Comparison of ENCODE assay signal across 24 cellular contexts in the genomic region with DNA sequence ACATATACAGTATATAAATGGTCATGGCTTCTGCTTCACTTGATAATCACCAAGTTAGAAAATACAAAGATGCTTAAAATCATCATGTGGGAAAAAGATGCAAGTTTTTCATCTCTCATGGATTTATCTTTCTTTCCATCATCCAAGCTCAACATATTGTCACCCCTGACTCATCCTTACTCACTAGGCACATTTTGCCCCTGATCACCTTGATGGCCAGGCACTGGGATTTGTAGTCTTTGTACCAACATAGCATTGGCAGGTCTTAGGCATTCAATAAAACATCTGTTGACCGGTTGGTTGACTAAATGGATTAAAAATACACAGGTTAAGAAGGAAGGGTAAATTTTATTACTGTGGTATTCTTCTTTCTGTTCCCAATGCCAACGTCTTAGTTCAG. TPM values are rescaled to one million over a fixed set of nuclear protein-coding genes. Genes with fewer than 3 reads are reported as not detected.
DNase-seq lines count a peak whose midpoint lies in the region; ATAC-seq and TF ChIP-seq lines count a peak whose summit lies in the region.
"Had no signal": no experiment of that assay in that cellular context is flagged by ENCODE, and none has a peak within 500 bp of the region (broad histone marks: within the 10 kb centered on the region; RNA-seq: fewer than 3 reads in every experiment).

No MANE protein-coding gene starts in this region.

- no peak overlapping the region for H2BK15ac ChIP-seq in mesendoderm (replicated peaks; ENCODE audit: low read depth)

- ATAC-seq in activated CD4-positive, alpha-beta T cell treated with anti-CD3 and anti-CD28 coated beads for 36 hours, result no peak
- no peak for ATAC-seq in CD8-positive, alpha-beta T cell
- ATAC-seq in T-cell (replicated peaks in 1 of 4), result no peak
- ATAC-seq: pancreas had no signal

- no peaks in the 10 kb centered on the region for H3K9me3 ChIP-seq in CD8-positive, alpha-beta T cell (ENCODE audit: low read length)
- H3K9me3 ChIP-seq: pancreas, SJSA1, tibial nerve had no signal

- no peak overlapping the region for H3K9ac ChIP-seq in mesendoderm (ENCODE audit: low read length)

- CTCF ChIA-PET in activated CD4-positive, alpha-beta T cell treated with anti-CD3 and anti-CD28 coated beads for 36 hours (lab: Charles Lee), result no interaction called here
- CTCF ChIA-PET in CD8-positive, alpha-beta T cell (lab: Charles Lee), result no interaction called here
- CTCF ChIA-PET in T-cell (lab: Charles Lee), result interaction anchor here (0.9 to 1.2 kb wide), 2 partner anchors 14 to 27 kb away, joined by 3 to 4 read pairs; no protein-coding TSS in a partner anchor

- no peak for TF ChIP-seq CTCF in CD8-positive, alpha-beta T cell (IDR thresholded peaks at IDR 0.05)
- TF ChIP-seq CTCF in epithelial cell of esophagus (IDR thresholded peaks at IDR 0.05; ENCODE audit: insufficient read depth, low read depth, low read length, missing control alignments), result no peak

- H2BK120ac ChIP-seq in mesendoderm (ENCODE audit: low read depth, low read length), result no peak overlapping the region

- POLR2A ChIA-PET in activated CD4-positive, alpha-beta T cell treated with anti-CD3 and anti-CD28 coated beads for 36 hours (lab: Charles Lee), result interaction anchor here (0.6 kb wide), 1 partner anchor 519 kb away, joined by 4 read pairs; no protein-coding TSS in a partner anchor
- POLR2A ChIA-PET in CD8-positive, alpha-beta T cell (lab: Charles Lee), result interaction anchor here (0.9 kb wide), 1 partner anchor 28 kb away, joined by 4 read pairs; the partner anchor contains the start of gene KLHDC2
- POLR2A ChIA-PET in T-cell (lab: Charles Lee), result interaction anchor here (0.6 kb wide), 2 partner anchors 209 to 211 kb away, joined by 3 read pairs; no protein-coding TSS in a partner anchor

- no peak overlapping the region for H2BK5ac ChIP-seq in mesendoderm (ENCODE audit: low read length)

- intact Hi-C loops in activated CD4-positive, alpha-beta T cell treated with anti-CD3 and anti-CD28 coated beads for 36 hours (cut with DNase I, micrococcal nuclease), result no loop called here
- intact Hi-C loops in CD8-positive, alpha-beta T cell (cut with DNase I, micrococcal nuclease), result no loop called here

- H3K4ac ChIP-seq in mesendoderm (ENCODE audit: low read depth, low read length), result no peak overlapping the region

- no peak overlapping the region for H3K4me3 ChIP-seq in CD8-positive, alpha-beta T cell (ENCODE audit: low read depth, low read length)
- H3K4me3 ChIP-seq in epithelial cell of esophagus (ENCODE audit: low read length), result no peak overlapping the region
- H3K4me3 ChIP-seq in mesendoderm (ENCODE audit: low read length), result no peak overlapping the region
- H3K4me3 ChIP-seq: pancreas, SJSA1, tibial nerve had no signal

- H3K9me3 Mint-ChIP-seq in activated CD4-positive, alpha-beta T cell treated with anti-CD3 and anti-CD28 coated beads for 36 hours (ENCODE audit: low read depth), result no peaks in the 10 kb centered on the region
- no peaks in the 10 kb centered on the region for H3K9me3 Mint-ChIP-seq in CD8-positive, alpha-beta T cell
- no peaks in the 10 kb centered on the region for H3K9me3 Mint-ChIP-seq in T-cell
- H3K9me3 Mint-ChIP-seq: activated T-helper 1 cell treated with anti-CD3 and anti-CD28 coated beads, Interleukin-12 subunit alpha, Interleukin-12 subunit beta, Interleukin-2, Interleukin-4 antibody, amounts not matched to agents 30 ng/mL and 10 ng/mL and 1 ng/mL, durations not matched to agents 14 hours and 24 hours and 36 hours; IgD-negative memory B cell; neural crest cell had no signal

- no peak overlapping the region for H2AK5ac ChIP-seq in mesendoderm (ENCODE audit: low read length)

- H3K79me2 ChIP-seq in mesendoderm (ENCODE audit: control insufficient read depth, insufficient read depth, low read length), result no peaks in the 10 kb centered on the region

- H3K36me3 ChIP-seq in CD8-positive, alpha-beta T cell (ENCODE audit: insufficient read depth, low read length), result peaks cover 33% of the 10 kb centered on the region
- peaks cover 6% of the 10 kb centered on the region for H3K36me3 ChIP-seq in mesendoderm (ENCODE audit: control insufficient read depth, insufficient read depth, low read length)

- H3K4me3 Mint-ChIP-seq in activated CD4-positive, alpha-beta T cell treated with anti-CD3 and anti-CD28 coated beads for 36 hours, result no peak overlapping the region
- H3K4me3 Mint-ChIP-seq in CD8-positive, alpha-beta T cell, result no peak overlapping the region
- H3K4me3 Mint-ChIP-seq in T-cell, result no peak overlapping the region
- H3K4me3 Mint-ChIP-seq: activated T-helper 1 cell treated with anti-CD3 and anti-CD28 coated beads, Interleukin-12 subunit alpha, Interleukin-12 subunit beta, Interleukin-2, Interleukin-4 antibody, amounts not matched to agents 30 ng/mL and 10 ng/mL and 1 ng/mL, durations not matched to agents 14 hours and 24 hours and 36 hours; IgD-negative memory B cell; neural crest cell had no signal

- no peak overlapping the region for H3K4me2 ChIP-seq in mesendoderm (ENCODE audit: low read length)

- peak overlapping the region; percentile 24 for H3K27ac Mint-ChIP-seq in activated CD4-positive, alpha-beta T cell treated with anti-CD3 and anti-CD28 coated beads for 36 hours
- H3K27ac Mint-ChIP-seq in CD8-positive, alpha-beta T cell, result peak overlapping the region; percentile 13
- peak overlapping the region; percentile 8 to 47 for H3K27ac Mint-ChIP-seq in T-cell
- H3K27ac Mint-ChIP-seq: activated T-helper 1 cell treated with anti-CD3 and anti-CD28 coated beads, Interleukin-12 subunit alpha, Interleukin-12 subunit beta, Interleukin-2, Interleukin-4 antibody, amounts not matched to agents 30 ng/mL and 10 ng/mL and 1 ng/mL, durations not matched to agents 14 hours and 24 hours and 36 hours had no signal

- H4K5ac ChIP-seq in mesendoderm (ENCODE audit: low read length), result no peak overlapping the region

- peaks cover 1% of the 10 kb centered on the region for H3K79me1 ChIP-seq in mesendoderm (ENCODE audit: low read length)

- H3K36me3 Mint-ChIP-seq in activated CD4-positive, alpha-beta T cell treated with anti-CD3 and anti-CD28 coated beads for 36 hours (ENCODE audit: low read depth), result peaks cover 43% of the 10 kb centered on the region
- H3K36me3 Mint-ChIP-seq in CD8-positive, alpha-beta T cell, result peaks cover 89% of the 10 kb centered on the region
- peaks cover 47% of the 10 kb centered on the region for H3K36me3 Mint-ChIP-seq in T-cell

- WGBS in mesendoderm (ENCODE audit: extremely low coverage, insufficient coverage, low lambda C conversion rate), result no CpG with 5 or more reads among the region's 2 CpGs

- no peak overlapping the region for H3K18ac ChIP-seq in mesendoderm (ENCODE audit: low read length)

- H4K8ac ChIP-seq in mesendoderm (ENCODE audit: low read depth, low read length), result no peak overlapping the region

- H3K27ac ChIP-seq in CD8-positive, alpha-beta T cell (ENCODE audit: low read depth, low read length), result no peak overlapping the region
- no peak overlapping the region for H3K27ac ChIP-seq in mesendoderm (ENCODE audit: low read depth, low read length)
- H3K27ac ChIP-seq: pancreas, SJSA1, tibial nerve had no signal

- H3K56ac ChIP-seq in mesendoderm (ENCODE audit: low read length), result no peak overlapping the region

- no peaks in the 10 kb centered on the region for H3K27me3 ChIP-seq in CD8-positive, alpha-beta T cell (ENCODE audit: insufficient read depth, low read length)
- H3K27me3 ChIP-seq in mesendoderm (ENCODE audit: insufficient read depth, low read length, poor library complexity), result no peaks in the 10 kb centered on the region
- H3K27me3 ChIP-seq: pancreas, SJSA1, tibial nerve had no signal

- H3K27me3 Mint-ChIP-seq in activated CD4-positive, alpha-beta T cell treated with anti-CD3 and anti-CD28 coated beads for 36 hours, result no peaks in the 10 kb centered on the region
- H3K27me3 Mint-ChIP-seq in CD8-positive, alpha-beta T cell (ENCODE audit: low read depth), result no peaks in the 10 kb centered on the region
- H3K27me3 Mint-ChIP-seq in T-cell, result no peaks in the 10 kb centered on the region
- H3K27me3 Mint-ChIP-seq: IgD-negative memory B cell had no signal

- no peaks in the 10 kb centered on the region for H3K4me1 ChIP-seq in CD8-positive, alpha-beta T cell (ENCODE audit: insufficient read depth, low read length)
- H3K4me1 ChIP-seq in mesendoderm (ENCODE audit: control insufficient read depth, low read depth, low read length), result no peaks in the 10 kb centered on the region
- H3K4me1 ChIP-seq: pancreas, SJSA1, tibial nerve had no signal

- no peak for DNase-seq in activated CD4-positive, alpha-beta T cell treated with anti-CD3 and anti-CD28 coated beads for 36 hours
- no peak for DNase-seq in activated CD4-positive, alpha-beta T cell treated with anti-CD3 and anti-CD28 coated beads for 48 hours
- no peak for DNase-seq in CD8-positive, alpha-beta T cell
- DNase-seq in T-cell, result no peak
- DNase-seq in epithelial cell of esophagus (ENCODE audit: low read depth), result peak; percentile 9
- no peak for DNase-seq in NCI-H1417 treated with DMSO at 0.1 percent for 48 hours (lab: John Stamatoyannopoulos, UW)
- no peak for DNase-seq in cerebellum (ENCODE audit: low spot score)
- DNase-seq in mesendoderm, result no peak
- DNase-seq: 8988T; activated CD4-positive, alpha-beta T cell treated with anti-CD3 and anti-CD28 coated beads for 1 hour; AML-193; cerebellar nuclear complex; H7; NCI-H1105 treated with DMSO at 0.1 percent for 48 hours; NCI-H2029 treated with DMSO at 0.1 percent for 48 hours; NCI-H226; pancreas; RPMI8226; small intestine had no signal

- peaks cover 8% of the 10 kb centered on the region for H3K4me1 Mint-ChIP-seq in activated CD4-positive, alpha-beta T cell treated with anti-CD3 and anti-CD28 coated beads for 36 hours
- H3K4me1 Mint-ChIP-seq in CD8-positive, alpha-beta T cell (ENCODE audit: low read depth), result no peaks in the 10 kb centered on the region
- H3K4me1 Mint-ChIP-seq in T-cell, result no peaks in the 10 kb centered on the region
- H3K4me1 Mint-ChIP-seq: IgD-negative memory B cell, neural crest cell had no signal

- H3K23ac ChIP-seq in mesendoderm (ENCODE audit: low read length), result no peak overlapping the region

RNA-seq across cellular contexts. Expression of gene KLHDC2, which starts 28.1 kb away (rescaled TPM):
- total RNA-seq in activated CD4-positive, alpha-beta T cell treated with anti-CD3 and anti-CD28 coated beads for 36 hours, result 10 to 100 TPM; 16.0 to 22.4 TPM
- total RNA-seq in CD8-positive, alpha-beta T cell, result 100 to 1,000 TPM; 121 to 122 TPM
- total RNA-seq in T-cell (100 to 1,000 TPM in 1 of 5 donors, 10 to 100 TPM in 4; 69.0 to 115 (median 69.2) TPM), cerebellum (95.6 TPM)
- polyA plus RNA-seq in mesendoderm (2013, experiment 1 of 2), result 26.2 TPM
- polyA plus RNA-seq in mesendoderm (2013, experiment 2 of 2), result 26.3 TPM

RNA-seq across cellular contexts. Expression of gene NEMF, which starts 56.6 kb away (rescaled TPM):
- 10 to 100 TPM; 62.4 to 97.9 TPM for total RNA-seq in activated CD4-positive, alpha-beta T cell treated with anti-CD3 and anti-CD28 coated beads for 36 hours
- total RNA-seq in CD8-positive, alpha-beta T cell, result 100 to 1,000 TPM; 101 to 106 TPM
- total RNA-seq in T-cell (100 to 1,000 TPM in 1 of 5 donors, 10 to 100 TPM in 4; 73.0 to 106 (median 88.8) TPM), cerebellum (120 TPM)
- 54.8 TPM for polyA plus RNA-seq in mesendoderm (2013, experiment 1 of 2)
- 55.7 TPM for polyA plus RNA-seq in mesendoderm (2013, experiment 2 of 2)

Comparison
In these comparisons a context has a peak if more than half of its experiments do, and no peak if none do; other contexts are left out.
1. CTCF ChIA-PET loops: an anchor here in T-cell (0.9 to 1.2 kb wide); none called in activated CD4-positive, alpha-beta T cell treated with anti-CD3 and anti-CD28 coated beads for 36 hours and CD8-positive, alpha-beta T cell.